18 cellular contexts compared by ENCODE assay signal in the genomic region with DNA sequence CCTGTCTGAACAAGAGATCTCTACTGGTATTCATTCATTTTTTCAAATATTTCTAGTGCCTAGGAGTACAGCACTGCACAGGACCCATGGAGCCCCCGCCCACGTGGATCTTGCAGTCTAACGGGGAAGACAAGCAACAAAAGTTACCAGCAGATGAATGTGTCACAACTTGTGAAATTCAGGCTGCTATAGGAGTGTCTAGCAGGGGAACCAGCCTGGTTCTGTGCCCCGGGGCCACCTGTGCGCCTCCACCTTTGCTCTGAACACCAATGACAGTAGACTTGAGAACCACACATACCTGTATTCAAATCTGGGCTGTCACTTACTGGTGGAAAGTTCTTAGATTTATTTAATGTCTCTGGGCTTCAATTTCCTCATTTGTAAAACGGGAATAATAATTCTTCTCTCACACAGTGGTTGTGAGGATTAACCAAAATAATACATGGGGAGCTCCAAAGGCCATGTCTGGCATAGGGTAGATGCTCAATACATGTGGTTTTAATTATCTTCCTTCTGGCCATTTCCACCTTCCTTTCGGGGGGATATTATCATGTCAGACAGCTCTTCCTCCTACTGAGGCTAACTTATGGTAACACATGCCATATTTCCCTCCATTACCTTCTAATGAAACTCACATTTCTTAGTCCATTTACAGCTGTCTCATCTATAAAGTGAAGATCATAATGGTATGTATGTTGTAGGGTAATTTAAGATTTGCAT. TPM values are rescaled to one million over a fixed set of nuclear protein-coding genes. Genes with fewer than 3 reads are reported as not detected.
DNase-seq lines count a peak whose midpoint lies in the region; ATAC-seq and TF ChIP-seq lines count a peak whose summit lies in the region.
"Had no signal": no experiment of that assay in that cellular context is flagged by ENCODE, and none has a peak within 500 bp of the region (broad histone marks: within the 10 kb centered on the region; RNA-seq: fewer than 3 reads in every experiment).

No MANE protein-coding gene starts in this region.

- H3K4me3 ChIP-seq in OCI-LY3 (ENCODE audit: low read length) (no peak overlapping the region), epithelial cell of esophagus (ENCODE audit: low read length) (no peak overlapping the region), transverse colon (no peak overlapping the region)
- H3K4me3 ChIP-seq: thoracic aorta had no signal

- intact Hi-C loops in transverse colon (cut with DNase I; ENCODE audit: low total_unique reads) = no loop called here

- in situ Hi-C loops in transverse colon (cut with MboI; ENCODE audit: low pct_ligation_motif_present in 1 of 4, low pct_unique_long_range_greater_than_20kb in 1 of 4, low sequenced_read_pairs in 3 of 4) = no loop called here

- H3K36me3 ChIP-seq in OCI-LY3 (replicated peaks; ENCODE audit: low read depth, low read length) = peaks cover 91% of the 10 kb centered on the region
- no peaks in the 10 kb centered on the region for H3K36me3 ChIP-seq in transverse colon
- H3K36me3 ChIP-seq: BE2C, thoracic aorta had no signal

- POLR2A ChIA-PET in WTC11 (lab: Charles Lee) = no interaction called here

- H3K9ac ChIP-seq in OCI-LY3 (ENCODE audit: low read length) = peak overlapping the region; percentile 87; the same call in 1 of the 2 replicates

- H3K27me3 ChIP-seq in OCI-LY3 (ENCODE audit: low read depth, low read length) (no peaks in the 10 kb centered on the region), transverse colon (no peaks in the 10 kb centered on the region)

- H3K9me3 ChIP-seq in OCI-LY3 (ENCODE audit: insufficient read depth, low read length) (no peaks in the 10 kb centered on the region), transverse colon (no peaks in the 10 kb centered on the region)
- H3K9me3 ChIP-seq: BE2C, thoracic aorta had no signal

- H3K36me3 Mint-ChIP-seq in WTC11 = no peaks in the 10 kb centered on the region

- WGBS in transverse colon (ENCODE audit: low coverage in 1 of 2), 2 donors = 75 to 79% methylated on average over 1 to 7 of the region's 7 CpGs

- H3K4me2 ChIP-seq in OCI-LY3 (ENCODE audit: low read length) = 0 out of 2 replicates have a peak overlapping the region, but pooled peaks have one; percentile 85

- H3K4me3 Mint-ChIP-seq in WTC11 = no peak overlapping the region

- TF ChIP-seq CTCF in OCI-LY3 (IDR thresholded peaks at IDR 0.05; ENCODE audit: low read depth, low read length) = no peak
- no peak for TF ChIP-seq CTCF in epithelial cell of esophagus (IDR thresholded peaks at IDR 0.05; ENCODE audit: insufficient read depth, low read depth, low read length, missing control alignments)
- TF ChIP-seq CTCF in transverse colon (IDR thresholded peaks at IDR 0.05) = no peak
- TF ChIP-seq CTCF in WTC11 (IDR thresholded peaks at IDR 0.05) = no peak

- no peak for TF ChIP-seq POLR2A in transverse colon (IDR thresholded peaks at IDR 0.05)

- H2AFZ ChIP-seq in OCI-LY3 (ENCODE audit: low read depth, low read length) = no peak overlapping the region

- no peaks in the 10 kb centered on the region; the same call in 1 of the 2 replicates for H3K27me3 Mint-ChIP-seq in WTC11 (ENCODE audit: low read depth)

- H3K4me1 Mint-ChIP-seq in WTC11 = no peaks in the 10 kb centered on the region

- H3K27ac Mint-ChIP-seq in WTC11 = no peak overlapping the region

- TF ChIP-seq EP300 in transverse colon (IDR thresholded peaks at IDR 0.05; ENCODE audit: low read depth) = no peak

- peaks cover 78% of the 10 kb centered on the region for H3K79me2 ChIP-seq in OCI-LY3 (ENCODE audit: low read length)

- H3K4me1 ChIP-seq in OCI-LY3 (ENCODE audit: low read length) (peaks cover 77% of the 10 kb centered on the region), transverse colon (peaks cover 3 to 24% (median 10%) of the 10 kb centered on the region in 4 donors)
- H3K4me1 ChIP-seq: BE2C had no signal

- H3K9me3 Mint-ChIP-seq in WTC11 = peaks cover 4% of the 10 kb centered on the region; the same call in 1 of the 2 replicates

- peak overlapping the region; percentile 99 for H3K27ac ChIP-seq in OCI-LY3 (ENCODE audit: low read length)
- peak overlapping the region; percentile 77 to 84 (median 78) for H3K27ac ChIP-seq in transverse colon
- H3K27ac ChIP-seq: thoracic aorta had no signal

- peak; percentile 26 for DNase-seq in activated CD4-positive, alpha-beta T cell treated with anti-CD3 and anti-CD28 coated beads for 48 hours
- no peak for DNase-seq in activated CD4-positive, alpha-beta T cell treated with anti-CD3 and anti-CD28 coated beads, Interleukin-2, amount 50 U/mL, for 48 hours
- peak; percentile 58 for DNase-seq in epithelial cell of esophagus (ENCODE audit: low read depth)
- no peak for DNase-seq in transverse colon
- DNase-seq in WTC11 (ENCODE audit: low spot score) = no peak
- no peak for DNase-seq in DMS53 treated with DMSO at 0.1 percent for 48 hours (lab: John Stamatoyannopoulos, UW; ENCODE audit: unreplicated experiment)
- DNase-seq: 8988T; activated CD4-positive, alpha-beta T cell treated with anti-CD3 and anti-CD28 coated beads, Interleukin-2, amount 50 U/mL, for 1 hour; activated CD8-positive, alpha-beta memory T cell treated with anti-CD3 and anti-CD28 coated beads, Interleukin-2, amount 50 U/mL, for 48 hours; activated naive CD4-positive, alpha-beta T cell; anterior cingulate cortex; BE2C; effector CD4-positive, alpha-beta T cell; NCI-H2227 treated with DMSO at 0.1 percent for 48 hours had no signal

- H4K20me1 ChIP-seq in OCI-LY3 (ENCODE audit: insufficient read depth, low read length) = peaks cover 33% of the 10 kb centered on the region; the same call in 1 of the 2 replicates

- CTCF ChIA-PET in WTC11 (lab: Charles Lee) = interaction anchor here (1.6 to 1.8 kb wide), 2 partner anchors 62 to 94 kb away, joined by 4 read pairs; no protein-coding TSS in a partner anchor

- no peak for ATAC-seq in WTC11
- ATAC-seq in HG02678 (IDR thresholded peaks at IDR 0.05; ENCODE audit: unreplicated experiment) = no peak

TF ChIP-seq in WTC11, 78 proteins besides CTCF, POLR2A, EP300 and RAD21:
- TF ChIP-seq ESRRA (CRISPR knock-in tag; IDR thresholded peaks at IDR 0.05; ENCODE audit: borderline replicate concordance) = no peak
- TF ChIP-seq, protein P1, sequence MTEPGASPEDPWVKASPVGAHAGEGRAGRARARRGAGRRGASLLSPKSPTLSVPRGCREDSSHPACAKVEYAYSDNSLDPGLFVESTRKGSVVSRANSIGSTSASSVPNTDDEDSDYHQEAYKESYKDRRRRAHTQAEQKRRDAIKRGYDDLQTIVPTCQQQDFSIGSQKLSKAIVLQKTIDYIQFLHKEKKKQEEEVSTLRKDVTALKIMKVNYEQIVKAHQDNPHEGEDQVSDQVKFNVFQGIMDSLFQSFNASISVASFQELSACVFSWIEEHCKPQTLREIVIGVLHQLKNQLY (CRISPR knock-in tag; IDR thresholded peaks at IDR 0.05) = no peak
TF ChIP-seq in WTC11: peak in this region for 0.

RNA-seq across cellular contexts. Expression of a gene that starts 17.8 kb away (rescaled TPM):
- 10 to 100 TPM in 1 of 4 donors, 1 to 10 TPM in 3; 1.4 to 19.8 (median 2.9) TPM for total RNA-seq in transverse colon
- 0.07 to 0.27 TPM (median 0.22 TPM) in 3 replicates for total RNA-seq in WTC11 (2021)
- total RNA-seq: pulmonary artery endothelial cell, thoracic aorta had no signal

Comparison
In these comparisons a context has a peak if more than half of its experiments do, and no peak if none do; other contexts are left out.
1. DNase-seq: peak in activated CD4-positive, alpha-beta T cell treated with anti-CD3 and anti-CD28 coated beads for 48 hours (single experiment) and epithelial cell of esophagus (single experiment); none in activated CD4-positive, alpha-beta T cell treated with anti-CD3 and anti-CD28 coated beads, Interleukin-2, amount 50 U/mL, for 48 hours (0 of 2), transverse colon (single experiment), WTC11 (single experiment) and DMS53 treated with DMSO at 0.1 percent for 48 hours (single experiment).